In the genomic region with DNA sequence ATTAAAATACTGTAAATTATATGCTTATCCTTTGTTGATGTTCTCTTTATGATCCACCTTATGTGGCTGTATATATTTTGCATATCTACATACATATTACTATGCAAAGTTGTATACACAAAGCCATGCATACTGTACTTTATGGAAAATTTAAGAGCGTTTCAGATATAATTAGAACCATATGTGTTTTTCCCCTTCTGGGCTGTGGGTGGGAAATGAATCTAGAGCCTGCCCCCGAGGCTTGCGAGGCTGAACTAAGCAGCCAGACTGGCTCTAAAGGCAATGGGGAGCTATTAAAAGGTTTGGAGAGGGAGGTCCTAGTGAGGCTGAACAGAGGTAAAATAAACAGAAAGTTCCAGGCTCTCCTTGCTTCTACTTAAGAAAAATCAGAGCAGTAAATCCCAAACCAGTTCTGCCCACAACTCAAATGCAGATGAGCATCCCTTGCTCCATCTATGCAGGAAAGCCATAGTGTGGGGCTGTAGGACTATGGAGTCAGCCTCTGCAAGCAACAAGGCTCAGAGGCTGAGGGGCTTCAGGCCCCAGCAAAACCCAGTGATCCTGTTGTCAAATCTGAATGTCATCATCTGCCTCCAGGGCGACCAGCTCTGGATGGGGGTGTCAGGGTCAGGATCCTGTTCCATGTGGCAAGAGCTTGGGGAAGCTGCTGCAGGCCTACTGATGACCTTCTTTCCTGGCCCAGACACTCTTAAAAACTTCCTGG, we compare ENCODE assay signal across 1 cellular context.
TF ChIP-seq lines count a peak whose summit lies in the region.

No MANE protein-coding gene starts in this region.

TF ChIP-seq in HEK293, 187 proteins besides CTCF, POLR2A, EP300 and RAD21 (continued from another document):
- TF ChIP-seq ZFHX2 (tag by site-specific recombination; conservative IDR thresholded peaks at IDR 0.05) (0 out of 2 replicates have a peak, but pooled peaks have one; percentile 5), ZSCAN30 (tag by site-specific recombination; IDR thresholded peaks at IDR 0.05) (0 out of 2 replicates have a peak, but pooled peaks have one; percentile 30), ZNF768 (tag by site-specific recombination; IDR thresholded peaks at IDR 0.05) (no peak), SP2 (tag by site-specific recombination; IDR thresholded peaks at IDR 0.05) (peak; percentile 25; the same call in 1 of the 2 replicates), ZNF16 (tag by site-specific recombination; IDR thresholded peaks at IDR 0.05; ENCODE audit: low read depth) (peak; percentile 73; the same call in 1 of the 2 replicates)
- TF ChIP-seq, protein P1, sequence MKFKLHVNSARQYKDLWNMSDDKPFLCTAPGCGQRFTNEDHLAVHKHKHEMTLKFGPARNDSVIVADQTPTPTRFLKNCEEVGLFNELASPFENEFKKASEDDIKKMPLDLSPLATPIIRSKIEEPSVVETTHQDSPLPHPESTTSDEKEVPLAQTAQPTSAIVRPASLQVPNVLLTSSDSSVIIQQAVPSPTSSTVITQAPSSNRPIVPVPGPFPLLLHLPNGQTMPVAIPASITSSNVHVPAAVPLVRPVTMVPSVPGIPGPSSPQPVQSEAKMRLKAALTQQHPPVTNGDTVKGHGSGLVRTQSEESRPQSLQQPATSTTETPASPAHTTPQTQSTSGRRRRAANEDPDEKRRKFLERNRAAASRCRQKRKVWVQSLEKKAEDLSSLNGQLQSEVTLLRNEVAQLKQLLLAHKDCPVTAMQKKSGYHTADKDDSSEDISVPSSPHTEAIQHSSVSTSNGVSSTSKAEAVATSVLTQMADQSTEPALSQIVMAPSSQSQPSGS (tag by site-specific recombination; IDR thresholded peaks at IDR 0.05; ENCODE audit: low read depth) = no peak
- TF ChIP-seq, protein P2, sequence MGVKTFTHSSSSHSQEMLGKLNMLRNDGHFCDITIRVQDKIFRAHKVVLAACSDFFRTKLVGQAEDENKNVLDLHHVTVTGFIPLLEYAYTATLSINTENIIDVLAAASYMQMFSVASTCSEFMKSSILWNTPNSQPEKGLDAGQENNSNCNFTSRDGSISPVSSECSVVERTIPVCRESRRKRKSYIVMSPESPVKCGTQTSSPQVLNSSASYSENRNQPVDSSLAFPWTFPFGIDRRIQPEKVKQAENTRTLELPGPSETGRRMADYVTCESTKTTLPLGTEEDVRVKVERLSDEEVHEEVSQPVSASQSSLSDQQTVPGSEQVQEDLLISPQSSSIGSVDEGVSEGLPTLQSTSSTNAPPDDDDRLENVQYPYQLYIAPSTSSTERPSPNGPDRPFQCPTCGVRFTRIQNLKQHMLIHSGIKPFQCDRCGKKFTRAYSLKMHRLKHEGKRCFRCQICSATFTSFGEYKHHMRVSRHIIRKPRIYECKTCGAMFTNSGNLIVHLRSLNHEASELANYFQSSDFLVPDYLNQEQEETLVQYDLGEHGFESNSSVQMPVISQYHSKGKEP (tag by site-specific recombination; IDR thresholded peaks at IDR 0.05) = 0 out of 2 replicates have a peak, but pooled peaks have one; percentile 20
- TF ChIP-seq, protein P3, sequence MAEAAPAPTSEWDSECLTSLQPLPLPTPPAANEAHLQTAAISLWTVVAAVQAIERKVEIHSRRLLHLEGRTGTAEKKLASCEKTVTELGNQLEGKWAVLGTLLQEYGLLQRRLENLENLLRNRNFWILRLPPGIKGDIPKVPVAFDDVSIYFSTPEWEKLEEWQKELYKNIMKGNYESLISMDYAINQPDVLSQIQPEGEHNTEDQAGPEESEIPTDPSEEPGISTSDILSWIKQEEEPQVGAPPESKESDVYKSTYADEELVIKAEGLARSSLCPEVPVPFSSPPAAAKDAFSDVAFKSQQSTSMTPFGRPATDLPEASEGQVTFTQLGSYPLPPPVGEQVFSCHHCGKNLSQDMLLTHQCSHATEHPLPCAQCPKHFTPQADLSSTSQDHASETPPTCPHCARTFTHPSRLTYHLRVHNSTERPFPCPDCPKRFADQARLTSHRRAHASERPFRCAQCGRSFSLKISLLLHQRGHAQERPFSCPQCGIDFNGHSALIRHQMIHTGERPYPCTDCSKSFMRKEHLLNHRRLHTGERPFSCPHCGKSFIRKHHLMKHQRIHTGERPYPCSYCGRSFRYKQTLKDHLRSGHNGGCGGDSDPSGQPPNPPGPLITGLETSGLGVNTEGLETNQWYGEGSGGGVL (tag by site-specific recombination; IDR thresholded peaks at IDR 0.05) = peak; percentile 43
TF ChIP-seq in HEK293: peak in this region for 10.
